17 cellular contexts compared by ENCODE assay signal in genomic region chr1:154729598-154729997, GRCh38.
A peak's percentile ranks its signal among the peaks of the same experiment; 100 is the strongest.
DNase-seq lines count a peak whose midpoint lies in the region; ATAC-seq, FAIRE-seq and TF ChIP-seq lines count a peak whose summit lies in the region.
"Had no signal": no experiment of that assay in that cellular context is flagged by ENCODE, and none has a peak within 500 bp of the region (broad histone marks: within the 10 kb centered on the region; RNA-seq: fewer than 3 reads in every experiment).

No MANE protein-coding gene starts in this region.

- peaks cover 23 to 82% (median 60%) of the 10 kb centered on the region in 10 experiments for H3K4me1 ChIP-seq in BLaER1 treated with 17β-estradiol and CSF1 and Interleukin-3, amounts not matched to agents 10 nM and 100 nM
- H3K4me1 ChIP-seq in PC-3 (ENCODE audit: insufficient read depth, low read length) (peaks cover 37% of the 10 kb centered on the region), parathyroid adenoma (no peaks in the 10 kb centered on the region)
- H3K4me1 ChIP-seq in effector memory CD4-positive, alpha-beta T cell (ENCODE audit: control insufficient read depth, insufficient read depth, low read length, poor library complexity, severe bottlenecking), result no peaks in the 10 kb centered on the region

- intact Hi-C loops in PC-3 (cut with micrococcal nuclease), result no loop called here

- TF ChIP-seq CTCF in PC-3 (conservative IDR thresholded peaks at IDR 0.05; ENCODE audit: low read depth, low read length) (no peak), parathyroid adenoma (IDR thresholded peaks at IDR 0.05) (no peak)

- H2AFZ ChIP-seq in PC-3 (ENCODE audit: low read length) (no peak overlapping the region), parathyroid adenoma (no peak overlapping the region)

- no peaks in the 10 kb centered on the region for H3K9me3 ChIP-seq in BLaER1 treated with 17β-estradiol and CSF1 and Interleukin-3, amounts not matched to agents 10 nM and 100 nM (replicated peaks in 1 of 11)
- no peaks in the 10 kb centered on the region for H3K9me3 ChIP-seq in PC-3 (ENCODE audit: low read length)
- no peaks in the 10 kb centered on the region for H3K9me3 ChIP-seq in parathyroid adenoma (ENCODE audit: control insufficient read depth, low read length)
- H3K9me3 ChIP-seq in effector memory CD4-positive, alpha-beta T cell (ENCODE audit: control insufficient read depth, low read length), result no peaks in the 10 kb centered on the region
- H3K9me3 ChIP-seq: body of pancreas had no signal

- no peaks in the 10 kb centered on the region for H3F3A ChIP-seq in PC-3 (ENCODE audit: low read length, unreplicated experiment)

- H4K20me1 ChIP-seq in BLaER1 treated with 17β-estradiol and CSF1 and Interleukin-3, amounts not matched to agents 10 nM and 100 nM, result no peaks in the 10 kb centered on the region
- H4K20me1 ChIP-seq in PC-3 (ENCODE audit: low read length), result no peaks in the 10 kb centered on the region

- in situ Hi-C loops in G401 (cut with HindIII; ENCODE audit: low sequenced_read_pairs), result no loop called here

- H3K36me3 ChIP-seq in BLaER1 treated with 17β-estradiol and CSF1 and Interleukin-3, amounts not matched to agents 10 nM and 100 nM, result no peaks in the 10 kb centered on the region
- H3K36me3 ChIP-seq in PC-3 (ENCODE audit: low read depth, low read length) (no peaks in the 10 kb centered on the region), parathyroid adenoma (ENCODE audit: control insufficient read depth, insufficient read depth, low read length) (no peaks in the 10 kb centered on the region)
- no peaks in the 10 kb centered on the region for H3K36me3 ChIP-seq in effector memory CD4-positive, alpha-beta T cell (ENCODE audit: control insufficient read depth, insufficient read depth, low read length)

- H3K9ac ChIP-seq in BLaER1 treated with 17β-estradiol and CSF1 and Interleukin-3, amounts not matched to agents 10 nM and 100 nM, result no peak overlapping the region
- H3K9ac ChIP-seq in PC-3 (ENCODE audit: low read length) (peak overlapping the region; percentile 4; the same call in 1 of the 2 replicates), parathyroid adenoma (no peak overlapping the region)

- ATAC-seq in PC-3, result no peak
- ATAC-seq in HG03460 (IDR thresholded peaks at IDR 0.05; ENCODE audit: unreplicated experiment), result no peak
- ATAC-seq: activated CD8-positive, alpha-beta memory T cell treated with anti-CD3 and anti-CD28 coated beads, Interleukin-2, amount 10 ng/mL, durations not matched to agents 7 days and 5 days; natural killer cell had no signal

- H3K79me2 ChIP-seq in PC-3 (ENCODE audit: low read length) (no peaks in the 10 kb centered on the region), parathyroid adenoma (no peaks in the 10 kb centered on the region)

- no peaks in the 10 kb centered on the region for H3K27me3 ChIP-seq in BLaER1 treated with 17β-estradiol and CSF1 and Interleukin-3, amounts not matched to agents 10 nM and 100 nM
- no peaks in the 10 kb centered on the region for H3K27me3 ChIP-seq in PC-3 (ENCODE audit: low read length)
- no peaks in the 10 kb centered on the region for H3K27me3 ChIP-seq in parathyroid adenoma (ENCODE audit: control insufficient read depth, insufficient read depth, low read length)
- H3K27me3 ChIP-seq in effector memory CD4-positive, alpha-beta T cell (replicated peaks; ENCODE audit: control insufficient read depth, insufficient read depth, low read length, poor library complexity, severe bottlenecking), result no peaks in the 10 kb centered on the region
- H3K27me3 ChIP-seq: body of pancreas had no signal

- no TSS peak for BruUV-seq in PC-3 (replicated peaks; lab: Mats Ljungman, UMichigan)

- peak overlapping the region in 9 of 11 experiments; percentile 50 to 76 (median 72); a peak in 14 of 22 replicates for H3K4me2 ChIP-seq in BLaER1 treated with 17β-estradiol and CSF1 and Interleukin-3, amounts not matched to agents 10 nM and 100 nM
- H3K4me2 ChIP-seq in PC-3 (ENCODE audit: low read length) (no peak overlapping the region; the same call in 1 of the 2 replicates), parathyroid adenoma (ENCODE audit: low read length) (no peak overlapping the region)

- DNase-seq in PC-3 (no peak), AG20443 (ENCODE audit: low spot score) (no peak), G401 (ENCODE audit: low spot score) (no peak)
- no peak for DNase-seq in effector memory CD4-positive, alpha-beta T cell
- DNase-seq: activated CD8-positive, alpha-beta memory T cell treated with anti-CD3 and anti-CD28 coated beads, Interleukin-2, amount 10 ng/mL, durations not matched to agents 7 days and 5 days; activated naive CD4-positive, alpha-beta T cell; DMS 273 treated with DMSO at 0.1 percent for 48 hours; glutamatergic neuron; natural killer cell; NCI-H1048; NCI-H2171 had no signal

- no peaks in the 10 kb centered on the region for H3K9me2 ChIP-seq in PC-3 (replicated peaks; ENCODE audit: low read length)

- H3K4me3 ChIP-seq in BLaER1 treated with 17β-estradiol and CSF1 and Interleukin-3, amounts not matched to agents 10 nM and 100 nM, result no peak overlapping the region
- H3K4me3 ChIP-seq in PC-3 (ENCODE audit: low read length), result no peak overlapping the region
- no peak overlapping the region for H3K4me3 ChIP-seq in parathyroid adenoma (ENCODE audit: low read depth, low read length)
- H3K4me3 ChIP-seq in effector memory CD4-positive, alpha-beta T cell (ENCODE audit: insufficient read depth, low read depth, low read length, poor library complexity, severe bottlenecking), result no peak overlapping the region
- H3K4me3 ChIP-seq: body of pancreas, skin epidermis had no signal

- POLR2A ChIA-PET in PC-3 (lab: Charles Lee; ENCODE audit: unreplicated experiment), result no interaction called here

- CTCF ChIA-PET in PC-3 (lab: Charles Lee), result interaction anchor here (0.7 kb wide), 1 partner anchor 149 kb away, joined by 3 read pairs; no protein-coding TSS in a partner anchor

- peak overlapping the region in 5 of 11 experiments; percentile 6 to 66 (median 61); a peak in 6 of 22 replicates for H3K27ac ChIP-seq in BLaER1 treated with 17β-estradiol and CSF1 and Interleukin-3, amounts not matched to agents 10 nM and 100 nM
- peak overlapping the region; percentile 86 for H3K27ac ChIP-seq in PC-3 (ENCODE audit: low read length)
- peak overlapping the region; percentile 36 for H3K27ac ChIP-seq in parathyroid adenoma
- no peak overlapping the region for H3K27ac ChIP-seq in effector memory CD4-positive, alpha-beta T cell (ENCODE audit: insufficient read depth, low read length, poor library complexity, severe bottlenecking)
- H3K27ac ChIP-seq: body of pancreas had no signal

- peak; percentile 18 for FAIRE-seq in endometrium (lab: Jason Lieb, UNC)

Comparison
In these comparisons a context has a peak if more than half of its experiments do, and no peak if none do; other contexts are left out.
1. H3K4me2 ChIP-seq: peak in BLaER1 treated with 17β-estradiol and CSF1 and Interleukin-3, amounts not matched to agents 10 nM and 100 nM (9 of 11); none in PC-3 (single experiment) and parathyroid adenoma (single experiment).